8 cellular contexts compared by ENCODE assay signal in genomic region chr11:111879637-111879960, GRCh38. TPM values are rescaled to one million over a fixed set of nuclear protein-coding genes. Genes with fewer than 3 reads are reported as not detected.
DNase-seq lines count a peak whose midpoint lies in the region; ATAC-seq and TF ChIP-seq lines count a peak whose summit lies in the region.

No MANE protein-coding gene starts in this region.

- H3K9me3 ChIP-seq in BE2C (no peaks in the 10 kb centered on the region), mononuclear cell (ENCODE audit: low read depth, low read length) (no peaks in the 10 kb centered on the region)

- peak; percentile 5 for ATAC-seq in HG03280 (IDR thresholded peaks at IDR 0.05; ENCODE audit: unreplicated experiment)
- no peak for ATAC-seq in HG03378 (IDR thresholded peaks at IDR 0.05; ENCODE audit: unreplicated experiment)

- H3K27me3 ChIP-seq in BE2C: no peaks in the 10 kb centered on the region
- no peaks in the 10 kb centered on the region for H3K27me3 ChIP-seq in mononuclear cell (ENCODE audit: insufficient read depth, low read length)

- H3K4me1 ChIP-seq in BE2C: peaks cover 10% of the 10 kb centered on the region; the same call in 1 of the 2 replicates
- H3K4me1 ChIP-seq in mononuclear cell (ENCODE audit: insufficient read depth, low read length): peaks cover 23% of the 10 kb centered on the region

- no peak for DNase-seq in BE2C
- DNase-seq in cardiac fibroblast (ENCODE audit: low read depth in 2 of 2): no peak
- no peak for DNase-seq in effector CD8-positive, alpha-beta T cell (lab: John Stamatoyannopoulos, UW)
- no peak for DNase-seq in germinal center (ENCODE audit: low spot score)
- DNase-seq in NCI-H2029 (lab: John Stamatoyannopoulos, UW): no peak

- no peaks in the 10 kb centered on the region for H3K36me3 ChIP-seq in BE2C

- peak overlapping the region; percentile 90 for H3K4me3 ChIP-seq in BE2C (ENCODE audit: low read depth, low read length)
- peak overlapping the region; percentile 56 to 66 for H3K4me3 ChIP-seq in cardiac fibroblast (replicated peaks in 1 of 2; ENCODE audit: low read depth in 2 of 2, low read length in 2 of 2)
- peak overlapping the region; percentile 66 for H3K4me3 ChIP-seq in mononuclear cell (ENCODE audit: low read length)

- TF ChIP-seq CTCF in BE2C (IDR thresholded peaks at IDR 0.05; ENCODE audit: low read depth, low read length) (no peak), cardiac fibroblast (IDR thresholded peaks at IDR 0.05; ENCODE audit: low read depth, low read length) (no peak)

RNA-seq across cellular contexts. Expression of gene CFAP68, which starts 0.3 kb away (rescaled TPM):
- 24.8 TPM for polyA plus RNA-seq in BE2C (2012; ENCODE audit: insufficient read depth, insufficient read length, low read depth)
- 13.2 TPM for total RNA-seq in mononuclear cell

RNA-seq across cellular contexts. Expression of gene FDXACB1, which starts 0.6 kb away (rescaled TPM):
- polyA plus RNA-seq in BE2C (2012; ENCODE audit: insufficient read depth, insufficient read length, low read depth): 5.7 TPM
- total RNA-seq in mononuclear cell: 2.0 TPM

RNA-seq across cellular contexts. Expression of gene ALG9, which starts 8.2 kb away (rescaled TPM):
- 29.1 TPM for polyA plus RNA-seq in BE2C (2012; ENCODE audit: insufficient read depth, insufficient read length, low read depth)
- 23.7 TPM for total RNA-seq in mononuclear cell

RNA-seq across cellular contexts. Expression of gene CRYAB, which starts 32.0 kb away (rescaled TPM):
- not detected for polyA plus RNA-seq in BE2C (2012; ENCODE audit: insufficient read depth, insufficient read length, low read depth)
- total RNA-seq in mononuclear cell: not detected

RNA-seq across cellular contexts. Expression of gene HSPB2, which starts 32.9 kb away (rescaled TPM):
- not detected for polyA plus RNA-seq in BE2C (2012; ENCODE audit: insufficient read depth, insufficient read length, low read depth)
- total RNA-seq in mononuclear cell: not detected
